In genomic region chr3:24521306-24522154, GRCh38 we compare ENCODE assay signal across 8 cellular contexts. TPM values are rescaled to one million over a fixed set of nuclear protein-coding genes. Genes with fewer than 3 reads are reported as not detected.
DNase-seq lines count a peak whose midpoint lies in the region; ATAC-seq lines count a peak whose summit lies in the region.

No MANE protein-coding gene starts in this region.

- CTCF ChIA-PET in CD4-positive, alpha-beta memory T cell (lab: Charles Lee; ENCODE audit: partially characterized antibody) = no interaction called here

- peaks cover 59% of the 10 kb centered on the region for H3K27me3 Mint-ChIP-seq in dendritic cell treated with granulocyte-macrophage colony-stimulating factor and Interleukin-4, amounts not matched to agents 40 ng/mL and 50 ng/mL, for 4 days
- peaks cover 9 to 24% of the 10 kb centered on the region in 2 donors for H3K27me3 Mint-ChIP-seq in stimulated activated naive B cell treated with anti-CD40 and anti-IgM and Interleukin-4, amounts not matched to agents 10 μg/mL and 1 μg/mL and 100 μg/mL, for 72 hours
- peaks cover 18 to 23% of the 10 kb centered on the region in 2 donors for H3K27me3 Mint-ChIP-seq in CD4-positive, alpha-beta memory T cell

- no peaks in the 10 kb centered on the region for H3K4me1 ChIP-seq in CD4-positive, alpha-beta memory T cell (ENCODE audit: insufficient read depth, low read length)

- no peak overlapping the region for H3K4me3 ChIP-seq in CD4-positive, alpha-beta memory T cell (ENCODE audit: low read length in 2 of 2)

- intact Hi-C loops in dendritic cell treated with granulocyte-macrophage colony-stimulating factor and Interleukin-4, amounts not matched to agents 40 ng/mL and 50 ng/mL, for 4 days (cut with micrococcal nuclease) = no loop called here
- intact Hi-C loops in CD4-positive, alpha-beta memory T cell (cut with micrococcal nuclease) = no loop called here

- H3K4me1 Mint-ChIP-seq in dendritic cell treated with granulocyte-macrophage colony-stimulating factor and Interleukin-4, amounts not matched to agents 40 ng/mL and 50 ng/mL, for 4 days (ENCODE audit: low read depth) = peaks cover 15% of the 10 kb centered on the region
- H3K4me1 Mint-ChIP-seq in stimulated activated naive B cell treated with anti-CD40 and anti-IgM and Interleukin-4, amounts not matched to agents 10 μg/mL and 1 μg/mL and 100 μg/mL, for 72 hours = peaks cover 20 to 31% of the 10 kb centered on the region in 2 donors
- peaks cover 0 to 5% (median 2%) of the 10 kb centered on the region in 4 donors for H3K4me1 Mint-ChIP-seq in CD4-positive, alpha-beta memory T cell

- POLR2A ChIA-PET in CD4-positive, alpha-beta memory T cell (lab: Charles Lee; ENCODE audit: partially characterized antibody) = no interaction called here

- H3K4me3 Mint-ChIP-seq in dendritic cell treated with granulocyte-macrophage colony-stimulating factor and Interleukin-4, amounts not matched to agents 40 ng/mL and 50 ng/mL, for 4 days = peak overlapping the region; percentile 63
- peak overlapping the region; percentile 74 to 84 for H3K4me3 Mint-ChIP-seq in stimulated activated naive B cell treated with anti-CD40 and anti-IgM and Interleukin-4, amounts not matched to agents 10 μg/mL and 1 μg/mL and 100 μg/mL, for 72 hours
- no peak overlapping the region for H3K4me3 Mint-ChIP-seq in CD4-positive, alpha-beta memory T cell

- H3K27me3 ChIP-seq in CD4-positive, alpha-beta memory T cell (ENCODE audit: insufficient read depth, low read length) = peaks cover 7% of the 10 kb centered on the region

- no peaks in the 10 kb centered on the region for H3K9me3 ChIP-seq in CD4-positive, alpha-beta memory T cell (ENCODE audit: control insufficient read depth in 1 of 2, low read length in 2 of 2)

- H3K9me3 Mint-ChIP-seq in dendritic cell treated with granulocyte-macrophage colony-stimulating factor and Interleukin-4, amounts not matched to agents 40 ng/mL and 50 ng/mL, for 4 days = no peaks in the 10 kb centered on the region
- H3K9me3 Mint-ChIP-seq in stimulated activated naive B cell treated with anti-CD40 and anti-IgM and Interleukin-4, amounts not matched to agents 10 μg/mL and 1 μg/mL and 100 μg/mL, for 72 hours = no peaks in the 10 kb centered on the region
- H3K9me3 Mint-ChIP-seq in CD4-positive, alpha-beta memory T cell = peaks cover 0 to 12% (median 7%) of the 10 kb centered on the region in 8 donors

- H3K36me3 ChIP-seq in CD4-positive, alpha-beta memory T cell (ENCODE audit: insufficient read depth, low read length) = no peaks in the 10 kb centered on the region

- no peaks in the 10 kb centered on the region for H3K36me3 Mint-ChIP-seq in dendritic cell treated with granulocyte-macrophage colony-stimulating factor and Interleukin-4, amounts not matched to agents 40 ng/mL and 50 ng/mL, for 4 days (ENCODE audit: low read depth)
- no peaks in the 10 kb centered on the region for H3K36me3 Mint-ChIP-seq in stimulated activated naive B cell treated with anti-CD40 and anti-IgM and Interleukin-4, amounts not matched to agents 10 μg/mL and 1 μg/mL and 100 μg/mL, for 72 hours
- peaks cover 0 to 3% of the 10 kb centered on the region in 2 donors for H3K36me3 Mint-ChIP-seq in CD4-positive, alpha-beta memory T cell

- peak; percentile 81 to 88 for ATAC-seq in stimulated activated naive B cell treated with anti-CD40 and anti-IgM and Interleukin-4, amounts not matched to agents 10 μg/mL and 1 μg/mL and 100 μg/mL, for 72 hours (replicated peaks)

- peak overlapping the region; percentile 28 for H3K27ac Mint-ChIP-seq in dendritic cell treated with granulocyte-macrophage colony-stimulating factor and Interleukin-4, amounts not matched to agents 40 ng/mL and 50 ng/mL, for 4 days
- H3K27ac Mint-ChIP-seq in stimulated activated naive B cell treated with anti-CD40 and anti-IgM and Interleukin-4, amounts not matched to agents 10 μg/mL and 1 μg/mL and 100 μg/mL, for 72 hours = peak overlapping the region; percentile 51
- H3K27ac Mint-ChIP-seq in CD4-positive, alpha-beta memory T cell = no peak overlapping the region

- H3K27ac ChIP-seq in CD4-positive, alpha-beta memory T cell (ENCODE audit: low read depth, low read length) = no peak overlapping the region

- DNase-seq in ELR (ENCODE audit: low read depth) (peak; percentile 44), LoVo (ENCODE audit: low spot score) (peak; percentile 48), left kidney (ENCODE audit: low read depth, low spot score) (peak; percentile 82), HPDE6-E6E7 (ENCODE audit: extremely low spot score) (no peak), epidermal melanocyte (ENCODE audit: insufficient read length, low spot score) (no peak)
- peak; percentile 33 for DNase-seq in stimulated activated naive B cell treated with anti-CD40 and anti-IgM and Interleukin-4, amounts not matched to agents 10 μg/mL and 1 μg/mL and 100 μg/mL, for 72 hours
- DNase-seq in CD4-positive, alpha-beta memory T cell = no peak

RNA-seq across cellular contexts. Expression of gene THRB, which starts 26.9 kb away (rescaled TPM):
- total RNA-seq in CD4-positive, alpha-beta memory T cell = not detected
- polyA plus RNA-seq in CD4-positive, alpha-beta memory T cell = under 1 TPM in 1 of 2 donors, not detected in 1; 0.03 TPM

Comparison
In these comparisons a context has a peak if more than half of its experiments do, and no peak if none do; other contexts are left out.
1. DNase-seq: peak in ELR (single experiment), LoVo (single experiment), left kidney (single experiment) and stimulated activated naive B cell treated with anti-CD40 and anti-IgM and Interleukin-4, amounts not matched to agents 10 μg/mL and 1 μg/mL and 100 μg/mL, for 72 hours (single experiment); none in HPDE6-E6E7 (single experiment), CD4-positive, alpha-beta memory T cell (0 of 5) and epidermal melanocyte (single experiment).
2. H3K27ac Mint-ChIP-seq: peak in dendritic cell treated with granulocyte-macrophage colony-stimulating factor and Interleukin-4, amounts not matched to agents 40 ng/mL and 50 ng/mL, for 4 days (single experiment) and stimulated activated naive B cell treated with anti-CD40 and anti-IgM and Interleukin-4, amounts not matched to agents 10 μg/mL and 1 μg/mL and 100 μg/mL, for 72 hours (single experiment); none in CD4-positive, alpha-beta memory T cell (0 of 7).
3. H3K4me3 Mint-ChIP-seq: peak in dendritic cell treated with granulocyte-macrophage colony-stimulating factor and Interleukin-4, amounts not matched to agents 40 ng/mL and 50 ng/mL, for 4 days (single experiment) and stimulated activated naive B cell treated with anti-CD40 and anti-IgM and Interleukin-4, amounts not matched to agents 10 μg/mL and 1 μg/mL and 100 μg/mL, for 72 hours (2 of 2); none in CD4-positive, alpha-beta memory T cell (0 of 8).